Comparison of ENCODE assay signal across 1 cellular context in the genomic region with DNA sequence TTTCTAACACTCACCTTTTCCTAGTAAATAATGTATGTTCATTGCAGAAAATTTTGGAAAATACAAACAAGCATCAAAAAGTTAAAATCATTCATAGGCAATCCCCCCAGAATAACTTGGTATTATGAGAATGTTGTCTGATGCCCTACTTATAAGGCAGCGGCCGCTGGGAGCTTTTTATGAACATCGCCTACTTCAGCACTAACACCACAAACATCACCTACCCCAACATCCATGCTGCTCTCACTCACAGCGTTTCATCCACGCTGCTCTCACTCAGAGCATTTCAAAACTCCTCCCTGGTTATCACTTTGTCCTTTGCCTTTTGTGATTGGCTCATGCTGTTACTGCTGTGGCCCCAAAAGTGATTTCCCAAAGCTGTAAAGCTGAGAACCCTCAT.
TF ChIP-seq lines count a peak whose summit lies in the region.

No MANE protein-coding gene starts in this region.

TF ChIP-seq in HCT116, 20 proteins besides CTCF, POLR2A, EP300 and RAD21:
- TF ChIP-seq, protein P1, sequence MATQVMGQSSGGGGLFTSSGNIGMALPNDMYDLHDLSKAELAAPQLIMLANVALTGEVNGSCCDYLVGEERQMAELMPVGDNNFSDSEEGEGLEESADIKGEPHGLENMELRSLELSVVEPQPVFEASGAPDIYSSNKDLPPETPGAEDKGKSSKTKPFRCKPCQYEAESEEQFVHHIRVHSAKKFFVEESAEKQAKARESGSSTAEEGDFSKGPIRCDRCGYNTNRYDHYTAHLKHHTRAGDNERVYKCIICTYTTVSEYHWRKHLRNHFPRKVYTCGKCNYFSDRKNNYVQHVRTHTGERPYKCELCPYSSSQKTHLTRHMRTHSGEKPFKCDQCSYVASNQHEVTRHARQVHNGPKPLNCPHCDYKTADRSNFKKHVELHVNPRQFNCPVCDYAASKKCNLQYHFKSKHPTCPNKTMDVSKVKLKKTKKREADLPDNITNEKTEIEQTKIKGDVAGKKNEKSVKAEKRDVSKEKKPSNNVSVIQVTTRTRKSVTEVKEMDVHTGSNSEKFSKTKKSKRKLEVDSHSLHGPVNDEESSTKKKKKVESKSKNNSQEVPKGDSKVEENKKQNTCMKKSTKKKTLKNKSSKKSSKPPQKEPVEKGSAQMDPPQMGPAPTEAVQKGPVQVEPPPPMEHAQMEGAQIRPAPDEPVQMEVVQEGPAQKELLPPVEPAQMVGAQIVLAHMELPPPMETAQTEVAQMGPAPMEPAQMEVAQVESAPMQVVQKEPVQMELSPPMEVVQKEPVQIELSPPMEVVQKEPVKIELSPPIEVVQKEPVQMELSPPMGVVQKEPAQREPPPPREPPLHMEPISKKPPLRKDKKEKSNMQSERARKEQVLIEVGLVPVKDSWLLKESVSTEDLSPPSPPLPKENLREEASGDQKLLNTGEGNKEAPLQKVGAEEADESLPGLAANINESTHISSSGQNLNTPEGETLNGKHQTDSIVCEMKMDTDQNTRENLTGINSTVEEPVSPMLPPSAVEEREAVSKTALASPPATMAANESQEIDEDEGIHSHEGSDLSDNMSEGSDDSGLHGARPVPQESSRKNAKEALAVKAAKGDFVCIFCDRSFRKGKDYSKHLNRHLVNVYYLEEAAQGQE (IDR thresholded peaks at IDR 0.05; ENCODE audit: low read depth), result no peak
- TF ChIP-seq EGR1 (IDR thresholded peaks at IDR 0.05; ENCODE audit: low read depth), result no peak
- TF ChIP-seq CEBPB (IDR thresholded peaks at IDR 0.05; ENCODE audit: low read depth), result no peak
- no peak for TF ChIP-seq SIN3A (IDR thresholded peaks at IDR 0.05; ENCODE audit: low read depth)
- TF ChIP-seq, protein P2, sequence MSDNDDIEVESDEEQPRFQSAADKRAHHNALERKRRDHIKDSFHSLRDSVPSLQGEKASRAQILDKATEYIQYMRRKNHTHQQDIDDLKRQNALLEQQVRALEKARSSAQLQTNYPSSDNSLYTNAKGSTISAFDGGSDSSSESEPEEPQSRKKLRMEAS (IDR thresholded peaks at IDR 0.05), result no peak
- TF ChIP-seq SRF (IDR thresholded peaks at IDR 0.05; ENCODE audit: low read depth), result no peak
- TF ChIP-seq ZNF274 (IDR thresholded peaks at IDR 0.05; ENCODE audit: low read depth, low read length), result no peak
- no peak for TF ChIP-seq SP1 (IDR thresholded peaks at IDR 0.05; ENCODE audit: low read depth)
- no peak for TF ChIP-seq POLR2AphosphoS5 (IDR thresholded peaks at IDR 0.05; ENCODE audit: low read depth, low read length)
- TF ChIP-seq EZH2 (IDR thresholded peaks at IDR 0.05), result no peak
- no peak for TF ChIP-seq EZH2phosphoT487 (IDR thresholded peaks at IDR 0.05; ENCODE audit: borderline replicate concordance)
- no peak for TF ChIP-seq CBX3 (IDR thresholded peaks at IDR 0.05; ENCODE audit: low read depth)
- no peak for TF ChIP-seq YY1 (IDR thresholded peaks at IDR 0.05; ENCODE audit: extremely low read depth, insufficient replicate concordance, low read depth, low read length)
- TF ChIP-seq, protein P3, sequence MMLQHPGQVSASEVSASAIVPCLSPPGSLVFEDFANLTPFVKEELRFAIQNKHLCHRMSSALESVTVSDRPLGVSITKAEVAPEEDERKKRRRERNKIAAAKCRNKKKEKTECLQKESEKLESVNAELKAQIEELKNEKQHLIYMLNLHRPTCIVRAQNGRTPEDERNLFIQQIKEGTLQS (IDR thresholded peaks at IDR 0.05), result no peak
- no peak for TF ChIP-seq FOSL1 (IDR thresholded peaks at IDR 0.05; ENCODE audit: low read depth)
